ENCODE assay signal across 20 cellular contexts in genomic region chr4:66023061-66023460, GRCh38.
"Had no signal": no experiment of that assay in that cellular context is flagged by ENCODE, and none has a peak within 500 bp of the region (broad histone marks: within the 10 kb centered on the region; RNA-seq: fewer than 3 reads in every experiment).

No MANE protein-coding gene starts in this region.

- ATAC-seq: HepG2 had no signal

- DNase-seq: IMR-90, Karpas-422, KG1, MV-4-11, NCI-H1092, NCI-H1105 treated with DMSO at 0.1 percent for 48 hours, NCI-H1436, NCI-H187, NCI-H2029, NCI-H2081 treated with DMSO at 0.1 percent for 48 hours, NCI-H2171, NCI-H345, NCI-H446 treated with DMSO at 0.1 percent for 48 hours, NCI-H510A treated with DMSO at 0.1 percent for 48 hours, NCI-H69, NCI-H774, SHP77, SK-N-SH, T-helper 1 cell had no signal
